In genomic region chr20:22584630-22584921, GRCh38 we compare ENCODE assay signal across 13 cellular contexts.
DNase-seq lines count a peak whose midpoint lies in the region; ATAC-seq and TF ChIP-seq lines count a peak whose summit lies in the region.
"Had no signal": no experiment of that assay in that cellular context is flagged by ENCODE, and none has a peak within 500 bp of the region (broad histone marks: within the 10 kb centered on the region; RNA-seq: fewer than 3 reads in every experiment).

No MANE protein-coding gene starts in this region.

- no peak overlapping the region for H3K4me3 ChIP-seq in parathyroid adenoma (ENCODE audit: low read depth, low read length)
- H3K4me3 ChIP-seq: heart right ventricle had no signal

- peak overlapping the region; percentile 14 for H3K4me2 ChIP-seq in parathyroid adenoma (ENCODE audit: low read length)

- H3K27me3 ChIP-seq in parathyroid adenoma (ENCODE audit: control insufficient read depth, insufficient read depth, low read length): peaks cover 24% of the 10 kb centered on the region

- no peak overlapping the region for H2AFZ ChIP-seq in parathyroid adenoma

- no peaks in the 10 kb centered on the region for H3K9me3 ChIP-seq in parathyroid adenoma (ENCODE audit: control insufficient read depth, low read length)
- H3K9me3 ChIP-seq: heart right ventricle had no signal

- peak; percentile 91 for DNase-seq in HPDE6-E6E7 (ENCODE audit: extremely low spot score)
- DNase-seq in NCI-H510A treated with DMSO at 0.1 percent for 48 hours (lab: John Stamatoyannopoulos, UW): peak; percentile 96
- DNase-seq in epithelial cell of prostate (ENCODE audit: low read depth, low spot score): no peak
- no peak for DNase-seq in GM03348 (ENCODE audit: low spot score)
- DNase-seq in KG1 (lab: John Stamatoyannopoulos, UW): no peak
- no peak for DNase-seq in activated T-cell treated with anti-CD3 and anti-CD28 coated beads, Interleukin-2, amount 50 U/mL, for 1 hour
- DNase-seq: activated naive CD4-positive, alpha-beta T cell treated with anti-CD3 and anti-CD28 coated beads, Interleukin-2, amount 10 ng/mL, durations not matched to agents 7 days and 5 days; dorsolateral prefrontal cortex; heart right ventricle; Kasumi-1 had no signal

- no peak for TF ChIP-seq CTCF in parathyroid adenoma (IDR thresholded peaks at IDR 0.05)

- ATAC-seq in HG03571 (IDR thresholded peaks at IDR 0.05; ENCODE audit: unreplicated experiment): no peak

- no peaks in the 10 kb centered on the region for H3K4me1 ChIP-seq in parathyroid adenoma

- no peaks in the 10 kb centered on the region for H3K36me3 ChIP-seq in parathyroid adenoma (ENCODE audit: control insufficient read depth, insufficient read depth, low read length)
- H3K36me3 ChIP-seq: heart right ventricle had no signal

- H3K27ac ChIP-seq in epithelial cell of prostate: peak overlapping the region; percentile 64
- H3K27ac ChIP-seq in parathyroid adenoma: no peak overlapping the region
- H3K27ac ChIP-seq: BLaER1 treated with 17β-estradiol and CSF1 and Interleukin-3, amounts not matched to agents 10 nM and 100 nM; dorsolateral prefrontal cortex; heart right ventricle had no signal

- no peak overlapping the region for H3K9ac ChIP-seq in parathyroid adenoma
- H3K9ac ChIP-seq: BLaER1 treated with 17β-estradiol and CSF1 and Interleukin-3, amounts not matched to agents 10 nM and 100 nM had no signal

- H3K79me2 ChIP-seq in parathyroid adenoma: no peaks in the 10 kb centered on the region

Comparison
In these comparisons a context has a peak if more than half of its experiments do, and no peak if none do; other contexts are left out.
1. DNase-seq: peak in HPDE6-E6E7 (single experiment) and NCI-H510A treated with DMSO at 0.1 percent for 48 hours (single experiment); none in epithelial cell of prostate (single experiment), GM03348 (single experiment), KG1 (single experiment) and activated T-cell treated with anti-CD3 and anti-CD28 coated beads, Interleukin-2, amount 50 U/mL, for 1 hour (single experiment).